In the genomic region with DNA sequence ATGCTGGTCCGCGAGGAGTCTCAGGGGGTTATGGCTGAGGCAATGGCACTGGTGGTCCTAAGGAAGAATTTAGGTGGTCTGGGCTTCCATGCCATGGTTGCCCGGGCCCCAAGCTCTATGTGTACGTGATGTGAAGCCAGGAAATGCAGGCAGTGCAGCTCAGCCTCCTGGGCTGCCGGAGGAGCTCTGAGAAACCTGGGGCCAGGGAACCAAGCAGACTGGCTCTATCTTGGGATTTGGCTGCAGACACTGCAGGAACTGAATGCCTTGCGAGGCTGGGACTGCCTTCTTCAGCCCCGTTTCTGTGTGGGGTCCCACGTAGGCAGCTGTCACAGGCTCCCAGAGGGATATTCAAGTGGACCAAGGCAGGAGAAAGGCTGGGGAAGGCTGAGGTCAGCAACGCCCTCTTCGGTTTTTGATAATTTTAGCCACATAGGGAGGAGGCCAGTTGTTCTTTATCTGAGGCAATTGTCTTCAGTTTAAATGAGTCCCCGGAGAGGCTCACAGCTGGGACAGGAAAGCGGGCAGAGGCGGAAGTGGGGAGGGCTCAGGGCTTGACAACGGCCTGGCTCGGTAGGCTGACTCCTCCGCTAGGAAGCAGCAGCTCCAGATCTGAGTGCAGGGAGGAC, we compare ENCODE assay signal across 8 cellular contexts.
DNase-seq lines count a peak whose midpoint lies in the region; ATAC-seq, FAIRE-seq and TF ChIP-seq lines count a peak whose summit lies in the region.

No MANE protein-coding gene starts in this region.

- peak; percentile 92 for FAIRE-seq in GM19239 (lab: Jason Lieb, UNC)

- H3K4me1 ChIP-seq in body of pancreas: peaks cover 16% of the 10 kb centered on the region

- peak; percentile 50 for DNase-seq in GM19239 (ENCODE audit: insufficient read length, low spot score)
- DNase-seq in body of pancreas: peak in 1 of 4 donors; percentile 30
- DNase-seq in nephron progenitor cell: peak; percentile 34
- no peak for DNase-seq in SKM-1 treated with dmso at 0.1 percent for 144 hours (lab: John Stamatoyannopoulos, UW; ENCODE audit: unreplicated experiment)
- DNase-seq in AG20443 (ENCODE audit: low spot score): no peak
- DNase-seq in NCI-H2029 treated with DMSO at 0.1 percent for 48 hours (lab: John Stamatoyannopoulos, UW): no peak
- DNase-seq in NCI-H2227 (lab: John Stamatoyannopoulos, UW; ENCODE audit: unreplicated experiment): no peak

- H3K27ac Mint-ChIP-seq in nephron progenitor cell: peak overlapping the region; percentile 78

- H3K9me3 ChIP-seq in body of pancreas: no peaks in the 10 kb centered on the region

- intact Hi-C loops in body of pancreas (cut with DNase I): no loop called here

- no peaks in the 10 kb centered on the region for H3K36me3 ChIP-seq in body of pancreas (replicated peaks in 1 of 2; ENCODE audit: insufficient read depth in 1 of 2, low read depth in 2 of 2)

- H3K27me3 Mint-ChIP-seq in nephron progenitor cell (ENCODE audit: low read depth, poor library complexity): peaks cover 4% of the 10 kb centered on the region

- peak overlapping the region in 2 of 4 donors; percentile 16 to 24 for H3K27ac ChIP-seq in body of pancreas

- ATAC-seq in HG03064 (IDR thresholded peaks at IDR 0.05; ENCODE audit: low read depth, unreplicated experiment) (peak; percentile 85), body of pancreas (peak; percentile 33)

- no peak overlapping the region for H3K4me3 ChIP-seq in body of pancreas

- no peaks in the 10 kb centered on the region for H3K27me3 ChIP-seq in body of pancreas

- H3K4me1 Mint-ChIP-seq in nephron progenitor cell: peaks cover 52% of the 10 kb centered on the region

- no peaks in the 10 kb centered on the region for H3K9me3 Mint-ChIP-seq in nephron progenitor cell

- TF ChIP-seq POLR2A in body of pancreas (IDR thresholded peaks at IDR 0.05): no peak

- TF ChIP-seq CTCF in body of pancreas (IDR thresholded peaks at IDR 0.05): no peak
- TF ChIP-seq CTCF in nephron progenitor cell (IDR thresholded peaks at IDR 0.05): no peak

- peak overlapping the region; percentile 43 for H3K4me3 Mint-ChIP-seq in nephron progenitor cell

- no peaks in the 10 kb centered on the region for H3K36me3 Mint-ChIP-seq in nephron progenitor cell (ENCODE audit: low read depth)

- WGBS in body of pancreas, 2 donors: 59 to 60% methylated on average over 15 to 16 of the region's 16 CpGs

Comparison
In these comparisons a context has a peak if more than half of its experiments do, and no peak if none do; other contexts are left out.
1. DNase-seq: peak in GM19239 (single experiment) and nephron progenitor cell (single experiment); none in SKM-1 treated with dmso at 0.1 percent for 144 hours (single experiment), AG20443 (single experiment), NCI-H2029 treated with DMSO at 0.1 percent for 48 hours (single experiment) and NCI-H2227 (single experiment).